ENCODE assay signal across 17 cellular contexts in genomic region chr12:28506271-28506670, GRCh38.
"Had no signal": no experiment of that assay in that cellular context is flagged by ENCODE, and none has a peak within 500 bp of the region (broad histone marks: within the 10 kb centered on the region; RNA-seq: fewer than 3 reads in every experiment).

No MANE protein-coding gene starts in this region.

- H3K4me3 ChIP-seq: adrenal gland, esophagus squamous epithelium, lower lobe of right lung had no signal

- H3K4me1 ChIP-seq: adrenal gland, esophagus squamous epithelium, lower lobe of right lung, parathyroid adenoma had no signal

- H3K27ac ChIP-seq: adrenal gland, esophagus squamous epithelium, lower lobe of right lung, parathyroid adenoma, WERI-Rb-1 had no signal

- H3K27me3 ChIP-seq: adrenal gland, esophagus squamous epithelium had no signal

- ATAC-seq: activated naive CD4-positive, alpha-beta T cell treated with anti-CD3 and anti-CD28 coated beads, Interleukin-2, amount 50 U/mL, for 72 hours; activated T-cell treated with anti-CD3 and anti-CD28 coated beads, Interleukin-2, amount 50 U/mL, for 72 hours; left cardiac atrium; lower lobe of right lung had no signal

- H3K36me3 ChIP-seq: adrenal gland, esophagus squamous epithelium, lower lobe of right lung, WERI-Rb-1 had no signal

- H3K4me3 Mint-ChIP-seq: activated T-cell treated with anti-CD3 and anti-CD28 coated beads, Interleukin-2, amount 50 U/mL, for 72 hours; nephron had no signal

- H3K27ac Mint-ChIP-seq: activated naive CD4-positive, alpha-beta T cell treated with anti-CD3 and anti-CD28 coated beads, Interleukin-2, amount 50 U/mL, for 72 hours; activated T-cell treated with anti-CD3 and anti-CD28 coated beads, Interleukin-2, amount 50 U/mL, for 72 hours; nephron had no signal

- DNase-seq: activated CD4-positive, alpha-beta T cell treated with anti-CD3 and anti-CD28 coated beads for 1 hour; activated CD8-positive, alpha-beta memory T cell treated with anti-CD3 and anti-CD28 coated beads for 24 hours; activated gamma-delta T cell treated with Interleukin-2 at 50 U/mL for 16 hours; activated T-cell treated with anti-CD3 and anti-CD28 coated beads, Interleukin-2, amount 50 U/mL, for 72 hours; adrenal gland; dermis blood vessel endothelial cell; effector memory CD4-positive, alpha-beta T cell; esophagus squamous epithelium; left cardiac atrium; lower lobe of right lung; stimulated activated CD8-positive, alpha-beta memory T cell treated with anti-CD3 and anti-CD28 coated beads, Interleukin-4, amount 100 ng/mL, for 48 hours; stimulated activated naive CD4-positive, alpha-beta T cell; T-helper 2 cell; WERI-Rb-1 had no signal

- H3K9me3 ChIP-seq: adrenal gland, esophagus squamous epithelium, lower lobe of right lung had no signal
